In genomic region chr10:102675151-102675886, GRCh38 we compare ENCODE assay signal across 8 cellular contexts. TPM values are rescaled to one million over a fixed set of nuclear protein-coding genes. Genes with fewer than 3 reads are reported as not detected.
A peak's percentile ranks its signal among the peaks of the same experiment; 100 is the strongest.
DNase-seq lines count a peak whose midpoint lies in the region; ATAC-seq and TF ChIP-seq lines count a peak whose summit lies in the region.

No MANE protein-coding gene starts in this region.

- H3K27me3 ChIP-seq in AG04450 (ENCODE audit: control insufficient read depth, insufficient read depth, low read length): no peaks in the 10 kb centered on the region

- DNase-seq in AG04450 (ENCODE audit: low read depth, low spot score) (no peak), HFFc6 (no peak), choroid plexus epithelial cell (ENCODE audit: low read depth) (peak; percentile 33), nephron progenitor cell (peak; percentile 66), HCEC 1CT (no peak), putamen (ENCODE audit: low spot score) (no peak), NCI-H774 (lab: John Stamatoyannopoulos, UW) (no peak)

- H3K9me3 Mint-ChIP-seq in HFFc6 (no peaks in the 10 kb centered on the region), nephron progenitor cell (no peaks in the 10 kb centered on the region)

- peaks cover 68% of the 10 kb centered on the region for H3K4me1 Mint-ChIP-seq in HFFc6 (ENCODE audit: low read depth)
- peaks cover 92% of the 10 kb centered on the region for H3K4me1 Mint-ChIP-seq in nephron progenitor cell

- peak overlapping the region; percentile 91 for H3K27ac ChIP-seq in AG04450 (ENCODE audit: low read depth, low read length)

- H3K27ac Mint-ChIP-seq in HFFc6: peak overlapping the region; percentile 96
- H3K27ac Mint-ChIP-seq in nephron progenitor cell: peak overlapping the region; percentile 98

- no peaks in the 10 kb centered on the region for H3K9me3 ChIP-seq in AG04450 (ENCODE audit: control insufficient read depth, insufficient read depth, low read length)

- H3K4me3 ChIP-seq in AG04450 (ENCODE audit: low read depth, low read length): peak overlapping the region; percentile 45
- no peak overlapping the region for H3K4me3 ChIP-seq in choroid plexus epithelial cell (ENCODE audit: low read depth, low read length)

- H3K36me3 Mint-ChIP-seq in HFFc6 (ENCODE audit: low read depth) (no peaks in the 10 kb centered on the region), nephron progenitor cell (ENCODE audit: low read depth) (peaks cover 4% of the 10 kb centered on the region)

- no peak for TF ChIP-seq CTCF in AG04450 (IDR thresholded peaks at IDR 0.05; ENCODE audit: low read depth, low read length)
- TF ChIP-seq CTCF in HFFc6 (IDR thresholded peaks at IDR 0.05): no peak
- no peak for TF ChIP-seq CTCF in choroid plexus epithelial cell (conservative IDR thresholded peaks at IDR 0.05; ENCODE audit: low read depth, low read length)
- no peak for TF ChIP-seq CTCF in nephron progenitor cell (IDR thresholded peaks at IDR 0.05)

- CTCF ChIA-PET in AG04450 (lab: Charles Lee): interaction anchor here (0.5 to 3.1 kb wide), 6 partner anchors 8 to 336 kb away, joined by 3 to 21 read pairs (median 4); partner anchors contain the start of genes ARL3, SFXN2 and TRIM8

- H3K27me3 Mint-ChIP-seq in HFFc6 (ENCODE audit: insufficient read depth): peaks cover 6% of the 10 kb centered on the region
- no peaks in the 10 kb centered on the region for H3K27me3 Mint-ChIP-seq in nephron progenitor cell (ENCODE audit: low read depth, poor library complexity)

- no peak for ATAC-seq in HG03520 (IDR thresholded peaks at IDR 0.05; ENCODE audit: unreplicated experiment)

- H3K4me3 Mint-ChIP-seq in HFFc6 (peak overlapping the region; percentile 88), nephron progenitor cell (peak overlapping the region; percentile 77)

- POLR2A ChIA-PET in AG04450 (lab: Yijun Ruan, JAX): interaction anchor here (0.7 to 6.5 kb wide), 13 partner anchors 11 to 69 kb away, joined by 3 to 71 read pairs (median 4); partner anchors contain the start of genes ARL3, SFXN2, TRIM8 and WBP1L

RNA-seq across cellular contexts. Expression of gene TRIM8, which starts 31.0 kb away (rescaled TPM):
- 66.8 and 80.9 TPM in 2 replicates for polyA plus RNA-seq in AG04450 (2011; rRNA removed)
- polyA minus RNA-seq in AG04450 (2011; rRNA and poly(A)+ RNA removed): 52.9 and 60.1 TPM in 2 replicates
- 100 to 1,000 TPM; 123 to 148 (median 135) TPM for total RNA-seq in HFFc6 (2021; fragmentation: NEBNext Ultra II Directional; extraction: Animal tissue kit (Norgen Biotek cat#: 25700))

RNA-seq across cellular contexts. Expression of gene ARL3, which starts 38.9 kb away (rescaled TPM):
- polyA plus RNA-seq in AG04450 (2011; rRNA removed): 16.5 and 19.2 TPM in 2 replicates
- 4.9 and 6.3 TPM in 2 replicates for polyA minus RNA-seq in AG04450 (2011; rRNA and poly(A)+ RNA removed)
- 10 to 100 TPM; 13.2 to 18.4 (median 16.8) TPM for total RNA-seq in HFFc6 (2021; fragmentation: NEBNext Ultra II Directional; extraction: Animal tissue kit (Norgen Biotek cat#: 25700))

RNA-seq across cellular contexts. Expression of gene SFXN2, which starts 39.1 kb away (rescaled TPM):
- polyA plus RNA-seq in AG04450 (2011; rRNA removed): 6.5 and 7.2 TPM in 2 replicates
- 11.3 and 13.1 TPM in 2 replicates for polyA minus RNA-seq in AG04450 (2011; rRNA and poly(A)+ RNA removed)
- total RNA-seq in HFFc6 (2021; fragmentation: NEBNext Ultra II Directional; extraction: Animal tissue kit (Norgen Biotek cat#: 25700)): 1 to 10 TPM; 2.2 to 4.4 (median 3.5) TPM

Comparison
In these comparisons a context has a peak if more than half of its experiments do, and no peak if none do; other contexts are left out.
1. DNase-seq: peak in choroid plexus epithelial cell (single experiment) and nephron progenitor cell (single experiment); none in AG04450 (single experiment), HFFc6 (single experiment), HCEC 1CT (single experiment), putamen (single experiment) and NCI-H774 (single experiment).